In the genomic region with DNA sequence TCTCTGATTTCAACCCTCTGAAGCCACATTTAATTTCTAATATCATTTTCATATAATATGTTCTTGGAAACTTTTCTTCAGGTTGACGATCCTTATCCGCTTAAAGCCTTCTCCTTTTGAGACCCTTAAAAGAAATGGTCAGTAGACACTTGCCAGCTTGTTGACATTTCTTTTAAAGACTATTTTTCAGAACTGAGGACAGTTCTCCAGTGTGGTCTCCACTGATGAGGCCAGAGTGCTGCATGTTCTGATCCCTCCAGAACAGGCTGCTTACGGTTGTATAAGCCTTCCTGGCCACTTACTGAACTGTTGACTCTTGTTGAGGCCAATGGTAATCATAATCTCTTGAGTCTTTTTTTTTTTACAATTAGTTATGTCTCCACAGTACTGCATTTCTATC, we compare ENCODE assay signal across 26 cellular contexts.
"Had no signal": no experiment of that assay in that cellular context is flagged by ENCODE, and none has a peak within 500 bp of the region (broad histone marks: within the 10 kb centered on the region; RNA-seq: fewer than 3 reads in every experiment).

No MANE protein-coding gene starts in this region.

- ATAC-seq: effector memory CD8-positive, alpha-beta T cell; esophagus mucosa; foreskin keratinocyte; gastrocnemius medialis; gastroesophageal sphincter; heart left ventricle; heart right ventricle had no signal

- H3K36me3 ChIP-seq: colonic mucosa, esophagus muscularis mucosa, esophagus squamous epithelium, gastrocnemius medialis, gastroesophageal sphincter, heart left ventricle, heart right ventricle had no signal

- H3K4me3 ChIP-seq: colonic mucosa, coronary artery, dorsolateral prefrontal cortex, esophagus muscularis mucosa, esophagus squamous epithelium, gastrocnemius medialis, gastroesophageal sphincter, heart left ventricle, heart right ventricle, hepatocyte had no signal

- H3K79me2 ChIP-seq: hepatocyte had no signal

- H3K27ac ChIP-seq: colonic mucosa, coronary artery, dorsolateral prefrontal cortex, epithelial cell of prostate, esophagus muscularis mucosa, esophagus squamous epithelium, foreskin keratinocyte, gastrocnemius medialis, gastroesophageal sphincter, heart left ventricle, heart right ventricle, hepatocyte had no signal

- H2AFZ ChIP-seq: hepatocyte had no signal

- H3K9me3 Mint-ChIP-seq: effector memory CD8-positive, alpha-beta T cell had no signal

- H3K9me3 ChIP-seq: colonic mucosa, esophagus muscularis mucosa, esophagus squamous epithelium, gastrocnemius medialis, gastroesophageal sphincter, heart left ventricle had no signal

- H3K4me1 ChIP-seq: colonic mucosa, esophagus muscularis mucosa, esophagus squamous epithelium, foreskin keratinocyte, gastrocnemius medialis, gastroesophageal sphincter, heart left ventricle, heart right ventricle had no signal

- H3K4me3 Mint-ChIP-seq: dendritic cell treated with granulocyte-macrophage colony-stimulating factor and Interleukin-4, amounts not matched to agents 40 ng/mL and 50 ng/mL, for 4 days; effector memory CD8-positive, alpha-beta T cell; endodermal cell had no signal

- DNase-seq: colonic mucosa; cortex of kidney; dermis blood vessel endothelial cell; dorsolateral prefrontal cortex; effector CD4-positive, alpha-beta T cell; effector CD8-positive, alpha-beta T cell; effector memory CD4-positive, alpha-beta T cell; effector memory CD8-positive, alpha-beta T cell; endodermal cell; erythroblast; esophagus squamous epithelium; foreskin fibroblast; foreskin keratinocyte; foreskin melanocyte; gastrocnemius medialis; glutamatergic neuron; head of caudate nucleus; heart left ventricle; heart right ventricle had no signal

- H3K4me2 ChIP-seq: hepatocyte had no signal

- H3K27ac Mint-ChIP-seq: dendritic cell treated with granulocyte-macrophage colony-stimulating factor and Interleukin-4, amounts not matched to agents 40 ng/mL and 50 ng/mL, for 4 days; effector memory CD8-positive, alpha-beta T cell; endodermal cell had no signal
